ENCODE assay signal across 1 cellular context in genomic region chr19:39402417-39403297, GRCh38.
TF ChIP-seq lines count a peak whose summit lies in the region.

No MANE protein-coding gene starts in this region.

TF ChIP-seq in H1, 55 proteins besides CTCF, POLR2A, EP300 and RAD21:
- TF ChIP-seq CHD1 (IDR thresholded peaks at IDR 0.05; ENCODE audit: low read depth, low read length): no peak
- peak; percentile 100 for TF ChIP-seq KDM1A (IDR thresholded peaks at IDR 0.05; ENCODE audit: borderline replicate concordance, low read length)
- no peak for TF ChIP-seq SAP30 (IDR thresholded peaks at IDR 0.05; ENCODE audit: insufficient read depth, insufficient replicate concordance, low read length)
- peak; percentile 64; the same call in 1 of the 2 replicates for TF ChIP-seq TBP (IDR thresholded peaks at IDR 0.05; ENCODE audit: low read depth, low read length)
- TF ChIP-seq MAX (IDR thresholded peaks at IDR 0.05): peak; percentile 76
- TF ChIP-seq TEAD4 (IDR thresholded peaks at IDR 0.05; ENCODE audit: low read depth, low read length): no peak
- peak; percentile 39 for TF ChIP-seq KDM4A (IDR thresholded peaks at IDR 0.05; ENCODE audit: low read depth, low read length, severe bottlenecking)
- TF ChIP-seq TCF12 (IDR thresholded peaks at IDR 0.05; ENCODE audit: low read depth, low read length): no peak
- peak; percentile 49 for TF ChIP-seq PHF8 (conservative IDR thresholded peaks at IDR 0.05; ENCODE audit: low read depth, low read length)
- TF ChIP-seq RBBP5 (IDR thresholded peaks at IDR 0.05; ENCODE audit: borderline replicate concordance, low read depth, low read length): peak; percentile 93
- no peak for TF ChIP-seq CHD2 (IDR thresholded peaks at IDR 0.05; ENCODE audit: low read length)
- peak; percentile 65 for TF ChIP-seq ASH2L (IDR thresholded peaks at IDR 0.05; ENCODE audit: low read length)
- TF ChIP-seq ATF3 (IDR thresholded peaks at IDR 0.05; ENCODE audit: insufficient read depth, low read depth, low read length): no peak
- peak; percentile 63 for TF ChIP-seq TAF7 (optimal IDR thresholded peaks at IDR 0.05; ENCODE audit: borderline replicate concordance, low read depth, low read length)
- no peak for TF ChIP-seq BCL11A (IDR thresholded peaks at IDR 0.05; ENCODE audit: low read depth in 2 of 2, low read length in 2 of 2)
- peak; percentile 98 for TF ChIP-seq EGR1 (IDR thresholded peaks at IDR 0.05; ENCODE audit: borderline replicate concordance, low read depth, low read length)
- TF ChIP-seq CHD7 (IDR thresholded peaks at IDR 0.05; ENCODE audit: insufficient replicate concordance, low read length): no peak
- peak; percentile 69 for TF ChIP-seq POLR2AphosphoS5 (IDR thresholded peaks at IDR 0.05; ENCODE audit: low read depth, low read length)
- TF ChIP-seq CEBPB (IDR thresholded peaks at IDR 0.05; ENCODE audit: low read depth, low read length): no peak
- peak; percentile 58 for TF ChIP-seq SP1 (IDR thresholded peaks at IDR 0.05; ENCODE audit: low read depth, low read length)
- TF ChIP-seq HDAC2 (IDR thresholded peaks at IDR 0.05; ENCODE audit: borderline replicate concordance in 1 of 2, low read depth in 2 of 2, low read length in 2 of 2): peak in 1 of 2 experiments; percentile 77; a peak in 1 of 4 replicates
- TF ChIP-seq SIN3A (conservative IDR thresholded peaks at IDR 0.05 in 1 of 2, IDR thresholded peaks at IDR 0.05 in 1 of 2; ENCODE audit: low read depth in 1 of 2, low read length in 2 of 2): 0 out of 4 replicates have a peak, but pooled peaks of 1 of the 2 experiments have one; percentile 35
- TF ChIP-seq CREB1 (IDR thresholded peaks at IDR 0.05): peak; percentile 44
- TF ChIP-seq BACH1 (IDR thresholded peaks at IDR 0.05; ENCODE audit: low read length): peak; percentile 67; the same call in 1 of the 2 replicates
- TF ChIP-seq CBX5 (IDR thresholded peaks at IDR 0.05; ENCODE audit: low read depth, low read length): no peak
- no peak for TF ChIP-seq SRF (IDR thresholded peaks at IDR 0.05; ENCODE audit: low read depth, low read length)
- no peak for TF ChIP-seq KDM5A (IDR thresholded peaks at IDR 0.05; ENCODE audit: low read length)
- peak; percentile 79 for TF ChIP-seq E2F6 (IDR thresholded peaks at IDR 0.05)
- no peak for TF ChIP-seq CBX8 (IDR thresholded peaks at IDR 0.05; ENCODE audit: borderline replicate concordance, low read depth, low read length)
- no peak for TF ChIP-seq SIX5 (IDR thresholded peaks at IDR 0.05; ENCODE audit: low read depth, low read length)
- no peak for TF ChIP-seq RXRA (IDR thresholded peaks at IDR 0.05; ENCODE audit: insufficient read depth, low read depth, low read length)
- peak; percentile 74 for TF ChIP-seq TAF1 (IDR thresholded peaks at IDR 0.05; ENCODE audit: low read depth, low read length)
